31 cellular contexts compared by ENCODE assay signal in genomic region chr16:87125206-87126155, GRCh38.
DNase-seq lines count a peak whose midpoint lies in the region; ATAC-seq, FAIRE-seq and TF ChIP-seq lines count a peak whose summit lies in the region.
"Had no signal": no experiment of that assay in that cellular context is flagged by ENCODE, and none has a peak within 500 bp of the region (broad histone marks: within the 10 kb centered on the region; RNA-seq: fewer than 3 reads in every experiment).

No MANE protein-coding gene starts in this region.

- CTCF ChIA-PET in WTC11 (lab: Charles Lee) = interaction anchor here (0.6 to 1.0 kb wide), 3 partner anchors 48 to 251 kb away, joined by 3 to 5 read pairs (median 3); no protein-coding TSS in a partner anchor

- no peaks in the 10 kb centered on the region for H3K36me3 ChIP-seq in H7 (replicated peaks; ENCODE audit: control insufficient read depth, insufficient read depth, low read length)
- H3K36me3 ChIP-seq: breast epithelium, MG63, neural progenitor cell, tibial artery had no signal

- H3K4me3 ChIP-seq in H7 (ENCODE audit: insufficient read depth, low read depth, low read length) = no peak overlapping the region
- H3K4me3 ChIP-seq: GM23338, MG63, neural progenitor cell, PC-9, tibial artery had no signal

- no peak for FAIRE-seq in H54 (lab: Jason Lieb, UNC)
- FAIRE-seq: colon had no signal

- POLR2A ChIA-PET in WTC11 (lab: Charles Lee) = no interaction called here

- H3K9me3 Mint-ChIP-seq in WTC11 = peaks cover 21% of the 10 kb centered on the region
- H3K9me3 Mint-ChIP-seq: stimulated activated naive CD8-positive, alpha-beta T cell treated with anti-CD3 and anti-CD28 coated beads, Interleukin-15, Interleukin-2, amounts not matched to agents 100 ng/mL and 50 ng/mL, for 24 hours had no signal

- no peak overlapping the region for H3K4me3 Mint-ChIP-seq in WTC11
- H3K4me3 Mint-ChIP-seq: activated naive CD4-positive, alpha-beta T cell treated with anti-CD3 and anti-CD28 coated beads, Interleukin-2, amount 10 ng/mL, durations not matched to agents 7 days and 5 days; B cell; CD8-positive, alpha-beta memory T cell; GM23338; neural progenitor cell; stimulated activated naive CD8-positive, alpha-beta T cell treated with anti-CD3 and anti-CD28 coated beads, Interleukin-15, Interleukin-2, amounts not matched to agents 100 ng/mL and 50 ng/mL, for 24 hours had no signal

- no peaks in the 10 kb centered on the region; the same call in 1 of the 2 replicates for H3K4me1 Mint-ChIP-seq in WTC11
- H3K4me1 Mint-ChIP-seq: activated naive CD4-positive, alpha-beta T cell treated with anti-CD3 and anti-CD28 coated beads, Interleukin-2, amount 10 ng/mL, durations not matched to agents 7 days and 5 days; B cell; CD8-positive, alpha-beta memory T cell; GM23338 had no signal

- no peak for TF ChIP-seq CTCF in WTC11 (IDR thresholded peaks at IDR 0.05)

- DNase-seq in H7 (peak; percentile 49), WTC11 (ENCODE audit: low spot score) (no peak), left cardiac atrium (peak; percentile 29), retina (peak; percentile 36), H54 (ENCODE audit: insufficient read length, low spot score) (no peak), NAMALWA (ENCODE audit: low spot score) (no peak), NCI-H446 (lab: John Stamatoyannopoulos, UW) (no peak)
- DNase-seq: activated CD4-positive, CD25-positive, alpha-beta regulatory T cell; activated naive CD4-positive, alpha-beta T cell treated with anti-CD3 and anti-CD28 coated beads, Interleukin-2, amount 10 ng/mL, durations not matched to agents 7 days and 5 days; amygdala; CD8-positive, alpha-beta memory T cell; DMS153; effector CD8-positive, alpha-beta T cell; KG1; kidney glomerular epithelial cell; mammary epithelial cell; MG63; NCI-H1436 treated with DMSO at 0.1 percent for 48 hours; NCI-H2107; NCI-H446 treated with DMSO at 0.1 percent for 48 hours; PC-9; SHP77 treated with DMSO at 0.1 percent for 48 hours had no signal

- TF ChIP-seq POLR2A in H54 (IDR thresholded peaks at IDR 0.05; ENCODE audit: low read depth, low read length) = no peak

- H3K27me3 Mint-ChIP-seq in WTC11 (ENCODE audit: low read depth) = peaks cover 5% of the 10 kb centered on the region
- H3K27me3 Mint-ChIP-seq: activated naive CD4-positive, alpha-beta T cell treated with anti-CD3 and anti-CD28 coated beads, Interleukin-2, amount 10 ng/mL, durations not matched to agents 7 days and 5 days had no signal

- intact Hi-C loops in left cardiac atrium (cut with DNase I) = no loop called here

- no peaks in the 10 kb centered on the region for H3K27me3 ChIP-seq in H7 (ENCODE audit: control insufficient read depth, insufficient read depth, low read length)
- H3K27me3 ChIP-seq: breast epithelium, MG63, neural progenitor cell, tibial artery had no signal

- ATAC-seq in WTC11 (no peak), left cardiac atrium (peak; percentile 19 to 21), HG02571 (IDR thresholded peaks at IDR 0.05; ENCODE audit: unreplicated experiment) (no peak)
- ATAC-seq: GM23338 had no signal

- no peak overlapping the region for H3K27ac Mint-ChIP-seq in WTC11
- H3K27ac Mint-ChIP-seq: activated naive CD4-positive, alpha-beta T cell treated with anti-CD3 and anti-CD28 coated beads, Interleukin-2, amount 10 ng/mL, durations not matched to agents 7 days and 5 days; B cell; CD8-positive, alpha-beta memory T cell; GM23338; progenitor cell of endocrine pancreas; stimulated activated naive CD8-positive, alpha-beta T cell treated with anti-CD3 and anti-CD28 coated beads, Interleukin-15, Interleukin-2, amounts not matched to agents 100 ng/mL and 50 ng/mL, for 24 hours had no signal

- peaks cover 7% of the 10 kb centered on the region for H3K36me3 Mint-ChIP-seq in WTC11
- H3K36me3 Mint-ChIP-seq: activated naive CD4-positive, alpha-beta T cell treated with anti-CD3 and anti-CD28 coated beads, Interleukin-2, amount 10 ng/mL, durations not matched to agents 7 days and 5 days; CD8-positive, alpha-beta memory T cell had no signal

TF ChIP-seq in WTC11, 78 proteins besides CTCF, POLR2A, EP300 and RAD21:
- TF ChIP-seq NFE2L1 (CRISPR knock-in tag; IDR thresholded peaks at IDR 0.05) (peak; percentile 0; the same call in 1 of the 2 replicates), EMX1 (CRISPR knock-in tag; IDR thresholded peaks at IDR 0.05) (no peak)

Comparison
In these comparisons a context has a peak if more than half of its experiments do, and no peak if none do; other contexts are left out.
1. DNase-seq: peak in H7 (single experiment), left cardiac atrium (single experiment) and retina (single experiment); none in WTC11 (single experiment), H54 (single experiment), NAMALWA (single experiment) and NCI-H446 (0 of 2).
2. ATAC-seq: peak in left cardiac atrium (2 of 2); none in WTC11 (single experiment) and HG02571 (single experiment).